ENCODE assay signal across 19 cellular contexts in the genomic region with DNA sequence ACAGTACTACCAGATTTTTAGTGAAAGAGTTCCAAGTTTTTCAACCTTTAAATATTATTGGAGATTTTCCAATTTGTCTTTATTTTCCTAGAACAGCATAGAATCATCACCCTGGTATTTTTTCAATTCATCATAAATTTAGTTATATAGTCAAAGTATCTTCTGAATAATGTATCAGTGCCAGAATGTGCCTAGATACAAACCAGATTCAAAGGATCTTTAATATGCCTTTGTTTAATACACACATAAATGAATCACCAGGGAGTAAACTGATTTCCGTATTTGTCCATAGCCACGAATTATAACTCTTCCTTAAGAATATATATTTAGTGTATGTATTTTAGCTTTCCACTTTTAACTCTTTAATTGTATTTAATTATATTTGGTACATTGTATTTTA.
"Had no signal": no experiment of that assay in that cellular context is flagged by ENCODE, and none has a peak within 500 bp of the region (broad histone marks: within the 10 kb centered on the region; RNA-seq: fewer than 3 reads in every experiment).

No MANE protein-coding gene starts in this region.

- H3K9me3 ChIP-seq: esophagus squamous epithelium, gastroesophageal sphincter, heart left ventricle, left lung, lower lobe of right lung, mucosa of descending colon had no signal

- DNase-seq: effector CD8-positive, alpha-beta T cell; effector memory CD8-positive, alpha-beta T cell; endodermal cell; erythroblast; esophagus squamous epithelium; foreskin fibroblast; foreskin melanocyte; heart left ventricle; hippocampal formation; left cardiac atrium; left lung; left ventricle myocardium superior; lower lobe of right lung; mesenchymal stem cell; mucosa of descending colon; naive B cell had no signal

- H3K4me3 ChIP-seq: coronary artery, esophagus squamous epithelium, gastroesophageal sphincter, heart left ventricle, left lung, lower lobe of right lung, mucosa of descending colon had no signal

- H3K36me3 ChIP-seq: esophagus squamous epithelium, gastroesophageal sphincter, heart left ventricle, left lung, lower lobe of right lung had no signal

- ATAC-seq: effector memory CD8-positive, alpha-beta T cell; esophagus mucosa; gastroesophageal sphincter; heart left ventricle; left cardiac atrium; left lung; left ventricle myocardium superior; lower lobe of right lung; mucosa of descending colon had no signal

- H3K27ac ChIP-seq: coronary artery, esophagus squamous epithelium, gastroesophageal sphincter, heart left ventricle, left lung, lower lobe of right lung had no signal

- H3K27me3 ChIP-seq: esophagus squamous epithelium, gastroesophageal sphincter, heart left ventricle, left lung had no signal

- H3K4me1 ChIP-seq: esophagus squamous epithelium, gastroesophageal sphincter, heart left ventricle, left lung, lower lobe of right lung had no signal
